Comparison of ENCODE assay signal across 26 cellular contexts in genomic region chr4:120144634-120145033, GRCh38.
"Had no signal": no experiment of that assay in that cellular context is flagged by ENCODE, and none has a peak within 500 bp of the region (broad histone marks: within the 10 kb centered on the region; RNA-seq: fewer than 3 reads in every experiment).

No MANE protein-coding gene starts in this region.

- H3K36me3 ChIP-seq: breast epithelium, heart right ventricle, ovary, right lobe of liver, vagina had no signal

- ATAC-seq: heart right ventricle; left cardiac atrium; left ventricle myocardium superior; right lobe of liver; stimulated activated naive CD8-positive, alpha-beta T cell treated with anti-CD3 and anti-CD28 coated beads, Interleukin-15, Interleukin-2, amounts not matched to agents 100 U/mL and 50 U/mL, for 24 hours had no signal

- H3K27ac ChIP-seq: breast epithelium, heart right ventricle, ovary, right lobe of liver, testis, vagina had no signal

- H3K4me3 ChIP-seq: breast epithelium, heart right ventricle, ovary, right lobe of liver, testis, vagina had no signal

- FAIRE-seq: endothelial cell of umbilical vein, keratinocyte, TTC549 had no signal

- H3K27me3 ChIP-seq: breast epithelium, heart right ventricle, ovary, right lobe of liver, testis, vagina had no signal

- H3K4me1 ChIP-seq: breast epithelium, heart right ventricle, right lobe of liver, testis, vagina had no signal

- H3K9me3 ChIP-seq: breast epithelium, heart right ventricle, ovary, right lobe of liver, testis, vagina had no signal

- DNase-seq: activated CD4-positive, alpha-beta memory T cell treated with anti-CD3 and anti-CD28 coated beads, Interleukin-2, amount 10 ng/mL, durations not matched to agents 7 days and 5 days; activated CD4-positive, alpha-beta T cell treated with anti-CD3 and anti-CD28 coated beads for 1 hour; activated CD4-positive, alpha-beta T cell treated with anti-CD3 and anti-CD28 coated beads, Interleukin-2, amount 10 ng/mL, durations not matched to agents 7 days and 5 days; activated CD8-positive, alpha-beta memory T cell treated with anti-CD3 and anti-CD28 coated beads, Interleukin-2, amount 50 U/mL, for 48 hours; activated gamma-delta T cell treated with Interleukin-2 at 50 U/mL for 16 hours; activated naive CD4-positive, alpha-beta T cell treated with anti-CD3 and anti-CD28 coated beads, Interleukin-2, amount 50 U/mL, for 16 hours; activated T-cell treated with anti-CD3 and anti-CD28 coated beads, Interleukin-2, amount 50 U/mL, for 24 hours; amniotic stem cell; central memory CD4-positive, alpha-beta T cell; foreskin melanocyte; heart right ventricle; left cardiac atrium; left ventricle myocardium superior; naive B cell; nephron progenitor cell; ovary; right lobe of liver; stimulated activated CD4-positive, alpha-beta T cell treated with anti-CD3 and anti-CD28 coated beads, Interleukin-2, amount 100 ng/mL, for 48 hours; stimulated activated naive CD8-positive, alpha-beta T cell treated with anti-CD3 and anti-CD28 coated beads, Interleukin-15, Interleukin-2, amounts not matched to agents 100 U/mL and 50 U/mL, for 24 hours; T-helper 9 cell; testis had no signal
